Comparison of ENCODE assay signal across 19 cellular contexts in genomic region chr3:61954097-61954528, GRCh38.
A peak's percentile ranks its signal among the peaks of the same experiment; 100 is the strongest.
DNase-seq lines count a peak whose midpoint lies in the region; ATAC-seq and TF ChIP-seq lines count a peak whose summit lies in the region.
"Had no signal": no experiment of that assay in that cellular context is flagged by ENCODE, and none has a peak within 500 bp of the region (broad histone marks: within the 10 kb centered on the region; RNA-seq: fewer than 3 reads in every experiment).

No MANE protein-coding gene starts in this region.

- H3K27me3 ChIP-seq in right cardiac atrium (ENCODE audit: control insufficient read depth, insufficient read depth) (no peaks in the 10 kb centered on the region), thoracic aorta (replicated peaks; ENCODE audit: insufficient read depth) (no peaks in the 10 kb centered on the region)
- H3K27me3 ChIP-seq: SJSA1 had no signal

- H3K27ac ChIP-seq in right cardiac atrium (ENCODE audit: low read length) (no peak overlapping the region), thoracic aorta (no peak overlapping the region)
- H3K27ac ChIP-seq: coronary artery, KMS-11, SJSA1 had no signal

- DNase-seq in Right ventricle myocardium inferior (ENCODE audit: missing footprints) (no peak), cardiac septum (ENCODE audit: low spot score) (no peak), astrocyte of the spinal cord (ENCODE audit: low read depth, low spot score) (peak; percentile 49), right cardiac atrium (no peak), thoracic aorta (ENCODE audit: low spot score) (no peak), kidney tubule cell (ENCODE audit: low spot score) (no peak)
- DNase-seq: activated naive CD8-positive, alpha-beta T cell treated with anti-CD3 and anti-CD28 coated beads, Interleukin-2, amount 50 U/mL, for 24 hours; activated T-cell treated with anti-CD3 and anti-CD28 coated beads, Interleukin-2, amount 50 U/mL, for 24 hours; DMS153; hypothalamus; natural killer cell; NCI-H1417 treated with DMSO at 0.1 percent for 48 hours; stimulated activated CD8-positive, alpha-beta memory T cell treated with anti-CD3 and anti-CD28 coated beads, Interleukin-4, amount 100 ng/mL, for 48 hours had no signal

- no peaks in the 10 kb centered on the region for H3K36me3 ChIP-seq in thoracic aorta
- H3K36me3 ChIP-seq: HAP-1, SJSA1 had no signal

- in situ Hi-C loops in astrocyte of the spinal cord (cut with HindIII; ENCODE audit: low sequenced_read_pairs), result no loop called here

- intact Hi-C loops in Right ventricle myocardium inferior (cut with DNase I), result no loop called here
- intact Hi-C loops in cardiac septum (cut with DNase I), result no loop called here
- intact Hi-C loops in right cardiac atrium (cut with DNase I), result no loop called here

- H3K9me3 ChIP-seq in right cardiac atrium (ENCODE audit: control insufficient read depth, low read length) (no peaks in the 10 kb centered on the region), thoracic aorta (no peaks in the 10 kb centered on the region)
- H3K9me3 ChIP-seq: HAP-1, SJSA1 had no signal

- TF ChIP-seq CTCF in astrocyte of the spinal cord (IDR thresholded peaks at IDR 0.05; ENCODE audit: low read depth, low read length) (no peak), thoracic aorta (IDR thresholded peaks at IDR 0.05) (no peak)

- peaks cover 9% of the 10 kb centered on the region for H3K4me1 ChIP-seq in right cardiac atrium (ENCODE audit: control insufficient read depth, insufficient read depth, low read length)
- peaks cover 15 to 47% of the 10 kb centered on the region in 2 donors for H3K4me1 ChIP-seq in thoracic aorta (ENCODE audit: control insufficient read depth in 1 of 2, low read depth in 2 of 2)
- H3K4me1 ChIP-seq: SJSA1 had no signal

- no peak overlapping the region for H3K4me3 ChIP-seq in astrocyte of the spinal cord (ENCODE audit: low read depth, low read length)
- no peak overlapping the region for H3K4me3 ChIP-seq in right cardiac atrium (ENCODE audit: low read length)
- H3K4me3 ChIP-seq in thoracic aorta, result no peak overlapping the region
- H3K4me3 ChIP-seq: coronary artery, HAP-1, SJSA1 had no signal

- ATAC-seq in Right ventricle myocardium inferior (peak; percentile 40), right cardiac atrium (peak; percentile 40 to 44), thoracic aorta (ENCODE audit: insufficient number of reproducible peaks, low FRiP score, low read depth) (peak; percentile 52), HG02623 (IDR thresholded peaks at IDR 0.05; ENCODE audit: unreplicated experiment) (no peak), HG02678 (IDR thresholded peaks at IDR 0.05; ENCODE audit: unreplicated experiment) (no peak)
- ATAC-seq: activated naive CD8-positive, alpha-beta T cell treated with anti-CD3 and anti-CD28 coated beads, Interleukin-2, amount 50 U/mL, for 24 hours; natural killer cell had no signal

- WGBS in right cardiac atrium, result 74% methylated on average over 2 of the region's 2 CpGs

Comparison
In these comparisons a context has a peak if more than half of its experiments do, and no peak if none do; other contexts are left out.
1. ATAC-seq: peak in Right ventricle myocardium inferior (single experiment), right cardiac atrium (2 of 2) and thoracic aorta (single experiment); none in HG02623 (single experiment) and HG02678 (single experiment).